ENCODE assay signal across 1 cellular context in the genomic region with DNA sequence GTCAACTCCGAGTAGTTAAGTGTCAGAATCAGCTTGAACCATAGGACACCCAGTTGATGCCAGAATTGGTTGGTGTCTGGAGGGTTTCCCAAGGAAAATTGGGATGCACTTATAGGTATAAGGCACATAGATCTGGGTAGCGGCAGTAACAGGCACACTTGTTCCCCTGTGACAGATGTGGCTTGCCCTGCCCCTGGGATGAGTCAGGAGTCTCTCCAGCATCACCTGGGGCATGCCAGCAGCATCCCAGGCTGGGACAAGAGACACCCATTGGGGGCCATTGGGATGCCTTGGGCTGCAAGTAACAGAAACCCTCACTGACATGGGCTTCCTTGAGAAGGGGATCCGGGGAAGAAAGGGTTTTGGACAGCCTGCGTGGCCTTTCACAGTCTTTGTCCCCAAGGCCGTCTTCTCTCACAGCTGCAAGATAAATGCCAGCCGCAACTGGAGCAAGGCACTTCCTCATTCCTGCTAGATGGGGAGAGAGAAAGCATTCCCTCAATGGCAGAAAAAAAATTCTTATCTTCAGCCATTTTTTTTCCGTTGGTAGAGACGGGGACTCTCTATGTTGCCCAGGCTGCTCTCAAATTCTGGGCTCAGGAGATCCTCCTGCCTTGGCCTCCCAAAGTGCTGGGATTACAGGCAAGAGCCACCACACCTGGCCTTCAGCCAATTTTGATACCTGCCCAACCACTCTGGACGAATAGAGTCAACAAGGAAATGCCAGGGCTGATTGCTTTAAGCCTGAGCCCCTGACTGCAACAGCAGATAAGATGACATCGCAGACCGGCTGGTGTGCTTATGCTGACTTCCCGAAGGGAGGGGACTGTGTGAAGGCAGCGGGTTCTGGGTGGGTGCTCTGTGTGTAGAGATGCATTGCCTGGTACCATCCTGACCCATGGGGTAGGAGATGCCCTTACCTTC.
A peak's percentile ranks its signal among the peaks of the same experiment; 100 is the strongest.
TF ChIP-seq lines count a peak whose summit lies in the region.

No MANE protein-coding gene starts in this region.

TF ChIP-seq in K562, 482 proteins besides CTCF, POLR2A, EP300 and RAD21 (continued from another document and continues in another):
- TF ChIP-seq, protein P1, sequence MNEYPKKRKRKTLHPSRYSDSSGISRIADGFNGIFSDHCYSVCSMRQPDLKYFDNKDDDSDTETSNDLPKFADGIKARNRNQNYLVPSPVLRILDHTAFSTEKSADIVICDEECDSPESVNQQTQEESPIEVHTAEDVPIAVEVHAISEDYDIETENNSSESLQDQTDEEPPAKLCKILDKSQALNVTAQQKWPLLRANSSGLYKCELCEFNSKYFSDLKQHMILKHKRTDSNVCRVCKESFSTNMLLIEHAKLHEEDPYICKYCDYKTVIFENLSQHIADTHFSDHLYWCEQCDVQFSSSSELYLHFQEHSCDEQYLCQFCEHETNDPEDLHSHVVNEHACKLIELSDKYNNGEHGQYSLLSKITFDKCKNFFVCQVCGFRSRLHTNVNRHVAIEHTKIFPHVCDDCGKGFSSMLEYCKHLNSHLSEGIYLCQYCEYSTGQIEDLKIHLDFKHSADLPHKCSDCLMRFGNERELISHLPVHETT (CRISPR knock-in tag; conservative IDR thresholded peaks at IDR 0.05 in 1 of 2, IDR thresholded peaks at IDR 0.05 in 1 of 2): peak in 1 of 2 experiments; percentile 65; a peak in 1 of 4 replicates
- TF ChIP-seq, protein P2, sequence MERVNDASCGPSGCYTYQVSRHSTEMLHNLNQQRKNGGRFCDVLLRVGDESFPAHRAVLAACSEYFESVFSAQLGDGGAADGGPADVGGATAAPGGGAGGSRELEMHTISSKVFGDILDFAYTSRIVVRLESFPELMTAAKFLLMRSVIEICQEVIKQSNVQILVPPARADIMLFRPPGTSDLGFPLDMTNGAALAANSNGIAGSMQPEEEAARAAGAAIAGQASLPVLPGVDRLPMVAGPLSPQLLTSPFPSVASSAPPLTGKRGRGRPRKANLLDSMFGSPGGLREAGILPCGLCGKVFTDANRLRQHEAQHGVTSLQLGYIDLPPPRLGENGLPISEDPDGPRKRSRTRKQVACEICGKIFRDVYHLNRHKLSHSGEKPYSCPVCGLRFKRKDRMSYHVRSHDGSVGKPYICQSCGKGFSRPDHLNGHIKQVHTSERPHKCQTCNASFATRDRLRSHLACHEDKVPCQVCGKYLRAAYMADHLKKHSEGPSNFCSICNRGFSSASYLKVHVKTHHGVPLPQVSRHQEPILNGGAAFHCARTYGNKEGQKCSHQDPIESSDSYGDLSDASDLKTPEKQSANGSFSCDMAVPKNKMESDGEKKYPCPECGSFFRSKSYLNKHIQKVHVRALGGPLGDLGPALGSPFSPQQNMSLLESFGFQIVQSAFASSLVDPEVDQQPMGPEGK (CRISPR knock-in tag; IDR thresholded peaks at IDR 0.05; ENCODE audit: borderline replicate concordance): no peak
- TF ChIP-seq NRF1 (conservative IDR thresholded peaks at IDR 0.05 in 1 of 2, IDR thresholded peaks at IDR 0.05 in 1 of 2): peak; percentile 20 to 32; a peak in 2 of 4 replicates
- no peak for TF ChIP-seq PHB (CRISPR knock-in tag; IDR thresholded peaks at IDR 0.05)
- TF ChIP-seq ZNF75A (CRISPR knock-in tag; IDR thresholded peaks at IDR 0.05): no peak
- no peak for TF ChIP-seq CHCHD3 (CRISPR knock-in tag; IDR thresholded peaks at IDR 0.05)
- no peak for TF ChIP-seq EGR1 (conservative IDR thresholded peaks at IDR 0.05)
- TF ChIP-seq, protein P3, sequence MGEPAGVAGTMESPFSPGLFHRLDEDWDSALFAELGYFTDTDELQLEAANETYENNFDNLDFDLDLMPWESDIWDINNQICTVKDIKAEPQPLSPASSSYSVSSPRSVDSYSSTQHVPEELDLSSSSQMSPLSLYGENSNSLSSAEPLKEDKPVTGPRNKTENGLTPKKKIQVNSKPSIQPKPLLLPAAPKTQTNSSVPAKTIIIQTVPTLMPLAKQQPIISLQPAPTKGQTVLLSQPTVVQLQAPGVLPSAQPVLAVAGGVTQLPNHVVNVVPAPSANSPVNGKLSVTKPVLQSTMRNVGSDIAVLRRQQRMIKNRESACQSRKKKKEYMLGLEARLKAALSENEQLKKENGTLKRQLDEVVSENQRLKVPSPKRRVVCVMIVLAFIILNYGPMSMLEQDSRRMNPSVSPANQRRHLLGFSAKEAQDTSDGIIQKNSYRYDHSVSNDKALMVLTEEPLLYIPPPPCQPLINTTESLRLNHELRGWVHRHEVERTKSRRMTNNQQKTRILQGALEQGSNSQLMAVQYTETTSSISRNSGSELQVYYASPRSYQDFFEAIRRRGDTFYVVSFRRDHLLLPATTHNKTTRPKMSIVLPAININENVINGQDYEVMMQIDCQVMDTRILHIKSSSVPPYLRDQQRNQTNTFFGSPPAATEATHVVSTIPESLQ (CRISPR knock-in tag; IDR thresholded peaks at IDR 0.05): no peak
- TF ChIP-seq CHD2 (IDR thresholded peaks at IDR 0.05; ENCODE audit: low read depth, low read length): no peak
- TF ChIP-seq CREBBP (IDR thresholded peaks at IDR 0.05; ENCODE audit: low read depth, low read length): no peak
- peak in 1 of 2 experiments; percentile 19; a peak in 1 of 4 replicates for TF ChIP-seq TRIM24 (IDR thresholded peaks at IDR 0.05)
- peak in 1 of 2 experiments; percentile 53; a peak in 1 of 4 replicates for TF ChIP-seq RCOR1 (IDR thresholded peaks at IDR 0.05; ENCODE audit: borderline replicate concordance in 1 of 2, low read depth in 2 of 2, low read length in 2 of 2)
- no peak for TF ChIP-seq POLR3G (IDR thresholded peaks at IDR 0.05; ENCODE audit: extremely low read depth, insufficient read length, insufficient replicate concordance)
- TF ChIP-seq, protein P4, sequence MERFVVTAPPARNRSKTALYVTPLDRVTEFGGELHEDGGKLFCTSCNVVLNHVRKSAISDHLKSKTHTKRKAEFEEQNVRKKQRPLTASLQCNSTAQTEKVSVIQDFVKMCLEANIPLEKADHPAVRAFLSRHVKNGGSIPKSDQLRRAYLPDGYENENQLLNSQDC (CRISPR knock-in tag; IDR thresholded peaks at IDR 0.05): no peak
- TF ChIP-seq RBM14 (IDR thresholded peaks at IDR 0.05; ENCODE audit: borderline replicate concordance, insufficient read depth, low read depth, low read length): no peak
- TF ChIP-seq ZFP91 (CRISPR knock-in tag; IDR thresholded peaks at IDR 0.05): no peak
- no peak for TF ChIP-seq RB1 (IDR thresholded peaks at IDR 0.05; ENCODE audit: low read depth)
- no peak for TF ChIP-seq MCM5 (IDR thresholded peaks at IDR 0.05; ENCODE audit: low read depth)
- peak; percentile 44; the same call in 1 of the 2 replicates for TF ChIP-seq SMAD4 (CRISPR knock-in tag; conservative IDR thresholded peaks at IDR 0.05)
- TF ChIP-seq CEBPZ (IDR thresholded peaks at IDR 0.05; ENCODE audit: borderline replicate concordance, low read depth, low read length): no peak
- no peak for TF ChIP-seq EHMT2 (IDR thresholded peaks at IDR 0.05)
- TF ChIP-seq, protein P5, sequence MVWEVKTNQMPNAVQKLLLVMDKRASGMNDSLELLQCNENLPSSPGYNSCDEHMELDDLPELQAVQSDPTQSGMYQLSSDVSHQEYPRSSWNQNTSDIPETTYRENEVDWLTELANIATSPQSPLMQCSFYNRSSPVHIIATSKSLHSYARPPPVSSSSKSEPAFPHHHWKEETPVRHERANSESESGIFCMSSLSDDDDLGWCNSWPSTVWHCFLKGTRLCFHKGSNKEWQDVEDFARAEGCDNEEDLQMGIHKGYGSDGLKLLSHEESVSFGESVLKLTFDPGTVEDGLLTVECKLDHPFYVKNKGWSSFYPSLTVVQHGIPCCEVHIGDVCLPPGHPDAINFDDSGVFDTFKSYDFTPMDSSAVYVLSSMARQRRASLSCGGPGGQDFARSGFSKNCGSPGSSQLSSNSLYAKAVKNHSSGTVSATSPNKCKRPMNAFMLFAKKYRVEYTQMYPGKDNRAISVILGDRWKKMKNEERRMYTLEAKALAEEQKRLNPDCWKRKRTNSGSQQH (CRISPR knock-in tag; IDR thresholded peaks at IDR 0.05): no peak
- no peak for TF ChIP-seq ZFPM2 (CRISPR knock-in tag; IDR thresholded peaks at IDR 0.05)
- TF ChIP-seq MTA1 (IDR thresholded peaks at IDR 0.05; ENCODE audit: borderline replicate concordance): peak; percentile 82
- no peak for TF ChIP-seq NR4A1 (CRISPR knock-in tag; IDR thresholded peaks at IDR 0.05)
- no peak for TF ChIP-seq NR4A1 (tag; IDR thresholded peaks at IDR 0.05)
- TF ChIP-seq SRSF3 (IDR thresholded peaks at IDR 0.05; ENCODE audit: insufficient read depth, low read length): no peak
- TF ChIP-seq XRCC4 (IDR thresholded peaks at IDR 0.05; ENCODE audit: extremely low read depth, insufficient read depth, insufficient read length): no peak
